Comparison of ENCODE assay signal across 17 cellular contexts in genomic region chrX:150871341-150871811, GRCh38. TPM values are rescaled to one million over a fixed set of nuclear protein-coding genes. Genes with fewer than 3 reads are reported as not detected.
DNase-seq lines count a peak whose midpoint lies in the region; ATAC-seq and TF ChIP-seq lines count a peak whose summit lies in the region.
"Had no signal": no experiment of that assay in that cellular context is flagged by ENCODE, and none has a peak within 500 bp of the region (broad histone marks: within the 10 kb centered on the region; RNA-seq: fewer than 3 reads in every experiment).

No MANE protein-coding gene starts in this region.

- H3K9ac ChIP-seq in MM.1S (ENCODE audit: low read length) (peak overlapping the region; percentile 2; the same call in 1 of the 2 replicates), skeletal muscle tissue (ENCODE audit: low read depth in 1 of 3, low read length in 3 of 3) (peak overlapping the region in 2 of 3 donors; percentile 61 to 78)

- ATAC-seq in left colon (no peak), GM19328 (IDR thresholded peaks at IDR 0.05; ENCODE audit: unreplicated experiment) (no peak)
- ATAC-seq: effector memory CD8-positive, alpha-beta T cell had no signal

- H3K4me3 ChIP-seq in breast epithelium = no peak overlapping the region
- 0 out of 2 replicates have a peak overlapping the region, but pooled peaks have one; percentile 5 for H3K4me3 ChIP-seq in MM.1S (ENCODE audit: low read length)
- H3K4me3 ChIP-seq in skeletal muscle tissue (ENCODE audit: low read length in 3 of 3) = peak overlapping the region in 1 of 3 donors; percentile 47
- H3K4me3 ChIP-seq: smooth muscle cell had no signal

- no peak overlapping the region for H2AFZ ChIP-seq in MM.1S (ENCODE audit: low read length)

- H3K79me2 ChIP-seq in MM.1S (ENCODE audit: low read length) = peaks cover 44% of the 10 kb centered on the region

- no peaks in the 10 kb centered on the region for H3K36me3 ChIP-seq in breast epithelium
- H3K36me3 ChIP-seq in MM.1S (replicated peaks; ENCODE audit: insufficient read depth, low read length) = no peaks in the 10 kb centered on the region
- H3K36me3 ChIP-seq in skeletal muscle tissue (ENCODE audit: control insufficient read depth in 3 of 3, insufficient read depth in 3 of 3, low read length in 3 of 3) = no peaks in the 10 kb centered on the region

- H3K36me3 Mint-ChIP-seq in MCF 10A (ENCODE audit: insufficient read depth, unreplicated experiment) = peaks cover 17% of the 10 kb centered on the region

- peak overlapping the region; percentile 76 for H3K27ac Mint-ChIP-seq in MCF 10A (ENCODE audit: low read depth, unreplicated experiment)
- H3K27ac Mint-ChIP-seq: activated CD4-positive, alpha-beta T cell treated with anti-CD3 and anti-CD28 coated beads, Interleukin-2, amount 10 ng/mL, durations not matched to agents 7 days and 5 days; activated naive CD4-positive, alpha-beta T cell treated with anti-CD3 and anti-CD28 coated beads, Interleukin-2, amount 10 ng/mL, durations not matched to agents 7 days and 5 days; CD4-positive, alpha-beta T cell had no signal

- H3K27me3 Mint-ChIP-seq in MCF 10A (ENCODE audit: insufficient read depth, unreplicated experiment) = no peaks in the 10 kb centered on the region
- H3K27me3 Mint-ChIP-seq: activated CD4-positive, alpha-beta T cell treated with anti-CD3 and anti-CD28 coated beads, Interleukin-2, amount 10 ng/mL, durations not matched to agents 7 days and 5 days; activated naive CD4-positive, alpha-beta T cell treated with anti-CD3 and anti-CD28 coated beads, Interleukin-2, amount 10 ng/mL, durations not matched to agents 7 days and 5 days; CD4-positive, alpha-beta T cell; effector memory CD8-positive, alpha-beta T cell had no signal

- BruUV-seq in MCF 10A (replicated peaks; lab: Mats Ljungman, UMichigan) = no TSS peak

- no peak for TF ChIP-seq POLR2A in breast epithelium (IDR thresholded peaks at IDR 0.05)

- H3K27ac ChIP-seq in breast epithelium (no peak overlapping the region), MM.1S (ENCODE audit: low read length) (peak overlapping the region; percentile 66; the same call in 1 of the 2 replicates), skeletal muscle tissue (ENCODE audit: low read depth, low read length) (peak overlapping the region; percentile 86)

- H3K9me2 ChIP-seq in MM.1S (replicated peaks; ENCODE audit: insufficient read depth, low read length) = no peaks in the 10 kb centered on the region

- DNase-seq in MCF 10A (ENCODE audit: unreplicated experiment) = no peak
- DNase-seq in breast epithelium (ENCODE audit: low spot score in 2 of 2) = no peak
- no peak for DNase-seq in MM.1S
- peak; percentile 3 for DNase-seq in fibroblast of gingiva (ENCODE audit: low read depth)
- no peak for DNase-seq in kidney tubule cell (ENCODE audit: low spot score)
- no peak for DNase-seq in left colon
- DNase-seq: activated CD4-positive, alpha-beta T cell treated with anti-CD3 and anti-CD28 coated beads, Interleukin-2, amount 10 ng/mL, durations not matched to agents 7 days and 5 days; activated naive CD4-positive, alpha-beta T cell treated with anti-CD3 and anti-CD28 coated beads, Interleukin-2, amount 10 ng/mL, durations not matched to agents 7 days and 5 days; CD4-positive, alpha-beta T cell; effector memory CD8-positive, alpha-beta T cell; hippocampal formation; NCI-H1092 treated with DMSO at 0.1 percent for 48 hours; NCI-H2081 treated with DMSO at 0.1 percent for 48 hours; stimulated activated CD4-positive, alpha-beta T cell treated with anti-CD3 and anti-CD28 coated beads, Interleukin-4, amount 100 ng/mL, for 24 hours had no signal

- H3K9me3 ChIP-seq in breast epithelium = no peaks in the 10 kb centered on the region
- no peaks in the 10 kb centered on the region for H3K9me3 ChIP-seq in MM.1S (replicated peaks; ENCODE audit: insufficient read depth, low read length)
- no peaks in the 10 kb centered on the region for H3K9me3 ChIP-seq in skeletal muscle tissue (ENCODE audit: control insufficient read depth in 3 of 3, low read length in 3 of 3)

- H3K4me2 ChIP-seq in MM.1S (ENCODE audit: low read depth, low read length) = peak overlapping the region; percentile 60
- H3K4me2 ChIP-seq: smooth muscle cell had no signal

- no peak overlapping the region for H3K4me3 Mint-ChIP-seq in MCF 10A (ENCODE audit: unreplicated experiment)
- H3K4me3 Mint-ChIP-seq: activated CD4-positive, alpha-beta T cell treated with anti-CD3 and anti-CD28 coated beads, Interleukin-2, amount 10 ng/mL, durations not matched to agents 7 days and 5 days; activated naive CD4-positive, alpha-beta T cell treated with anti-CD3 and anti-CD28 coated beads, Interleukin-2, amount 10 ng/mL, durations not matched to agents 7 days and 5 days; CD4-positive, alpha-beta T cell; effector memory CD8-positive, alpha-beta T cell had no signal

- peaks cover 31% of the 10 kb centered on the region for H3K4me1 Mint-ChIP-seq in MCF 10A (ENCODE audit: insufficient read depth, unreplicated experiment)

- H3K27me3 ChIP-seq in breast epithelium (no peaks in the 10 kb centered on the region), MM.1S (replicated peaks; ENCODE audit: insufficient read depth, low read length) (no peaks in the 10 kb centered on the region), skeletal muscle tissue (ENCODE audit: control insufficient read depth in 3 of 3, insufficient read depth in 3 of 3, low read length in 3 of 3) (no peaks in the 10 kb centered on the region)

- H3K4me1 ChIP-seq in breast epithelium (no peaks in the 10 kb centered on the region), MM.1S (ENCODE audit: low read length) (peaks cover 64% of the 10 kb centered on the region), skeletal muscle tissue (ENCODE audit: control insufficient read depth in 3 of 3, insufficient read depth in 3 of 3, low read length in 3 of 3) (peaks cover 28 to 44% (median 32%) of the 10 kb centered on the region in 3 donors)

- intact Hi-C loops in MCF 10A (cut with micrococcal nuclease) = no loop called here
- intact Hi-C loops in breast epithelium (cut with DNase I; ENCODE audit: low total_unique reads) = no loop called here
- intact Hi-C loops in left colon (cut with DNase I, micrococcal nuclease) = no loop called here

- CTCF ChIA-PET in MCF 10A (lab: Yijun Ruan, JAX) = no interaction called here

- peaks cover 7% of the 10 kb centered on the region for H3K9me3 Mint-ChIP-seq in MCF 10A (ENCODE audit: unreplicated experiment)
- H3K9me3 Mint-ChIP-seq: CD4-positive, alpha-beta T cell; effector memory CD8-positive, alpha-beta T cell had no signal

- H4K20me1 ChIP-seq in MM.1S (ENCODE audit: insufficient read depth, low read length) = no peaks in the 10 kb centered on the region

- H3F3A ChIP-seq in MM.1S (ENCODE audit: insufficient read depth, low read length) = peaks cover 4% of the 10 kb centered on the region; the same call in 1 of the 2 replicates

- POLR2A ChIA-PET in MCF 10A (lab: Yijun Ruan, JAX) = interaction anchor here (0.6 to 0.9 kb wide), 2 partner anchors 25 to 54 kb away, joined by 4 read pairs; no protein-coding TSS in a partner anchor

- TF ChIP-seq CTCF in MCF 10A (IDR thresholded peaks at IDR 0.05; ENCODE audit: unreplicated experiment) (no peak), breast epithelium (IDR thresholded peaks at IDR 0.05) (no peak), MM.1S (IDR thresholded peaks at IDR 0.05; ENCODE audit: low read length) (no peak)

RNA-seq across cellular contexts. Expression of gene CD99L2, which starts 27.1 kb away (rescaled TPM):
- total RNA-seq in MCF 10A (2022) (37.6 and 42.4 TPM in 2 replicates), breast epithelium (10 to 100 TPM; 28.1 to 81.4 (median 32.1) TPM), skeletal muscle tissue (25.1 TPM), left colon (10 to 100 TPM; 11.3 to 16.9 TPM)

Comparison
In these comparisons a context has a peak if more than half of its experiments do, and no peak if none do; other contexts are left out.
1. H3K27ac ChIP-seq: peak in MM.1S (single experiment) and skeletal muscle tissue (single experiment); none in breast epithelium (0 of 2).